In genomic region chr1:236400061-236400638, GRCh38 we compare ENCODE assay signal across 1 cellular context.
TF ChIP-seq lines count a peak whose summit lies in the region.

No MANE protein-coding gene starts in this region.

TF ChIP-seq in HepG2, 621 proteins besides CTCF, POLR2A, EP300 and RAD21 (continued from another document and continues in another):
- TF ChIP-seq NR2F2 (IDR thresholded peaks at IDR 0.05; ENCODE audit: borderline replicate concordance, low read depth) (no peak), HNF4A (CRISPR knock-in tag; IDR thresholded peaks at IDR 0.05) (peak; percentile 29), ZNF468 (CRISPR knock-in tag; IDR thresholded peaks at IDR 0.05) (no peak), ZNF12 (CRISPR knock-in tag; IDR thresholded peaks at IDR 0.05) (peak; percentile 39; the same call in 1 of the 2 replicates), MAZ (IDR thresholded peaks at IDR 0.05; ENCODE audit: borderline replicate concordance, low read depth, low read length) (no peak), MAZ (CRISPR knock-in tag; IDR thresholded peaks at IDR 0.05; ENCODE audit: low read depth) (0 out of 2 replicates have a peak, but pooled peaks have one; percentile 57), ZSCAN25 (CRISPR knock-in tag; IDR thresholded peaks at IDR 0.05) (peak; percentile 92), HOXA5 (CRISPR knock-in tag; IDR thresholded peaks at IDR 0.05) (0 out of 2 replicates have a peak, but pooled peaks have one; percentile 7), ZMAT3 (CRISPR knock-in tag; conservative IDR thresholded peaks at IDR 0.05) (no peak), RARA (CRISPR knock-in tag; IDR thresholded peaks at IDR 0.05) (peak; percentile 46), ZNF766 (CRISPR knock-in tag; IDR thresholded peaks at IDR 0.05; ENCODE audit: borderline replicate concordance) (0 out of 2 replicates have a peak, but pooled peaks have one; percentile 24), PHF21A (CRISPR knock-in tag; IDR thresholded peaks at IDR 0.05) (0 out of 2 replicates have a peak, but pooled peaks have one; percentile 11), SOX13 (IDR thresholded peaks at IDR 0.05) (no peak), SOX13 (CRISPR knock-in tag; conservative IDR thresholded peaks at IDR 0.05 in 1 of 2, IDR thresholded peaks at IDR 0.05 in 1 of 2) (peak in 1 of 2 experiments; percentile 25; a peak in 1 of 4 replicates), RBM22 (optimal IDR thresholded peaks at IDR 0.05; ENCODE audit: low read length) (no peak), DNMT3B (CRISPR knock-in tag; conservative IDR thresholded peaks at IDR 0.05) (no peak), ZBTB10 (CRISPR knock-in tag; IDR thresholded peaks at IDR 0.05; ENCODE audit: borderline replicate concordance) (no peak), MED1 (CRISPR knock-in tag; IDR thresholded peaks at IDR 0.05) (no peak), DMAP1 (CRISPR knock-in tag; IDR thresholded peaks at IDR 0.05) (no peak), ZBTB14 (CRISPR knock-in tag; IDR thresholded peaks at IDR 0.05) (no peak), PHB2 (IDR thresholded peaks at IDR 0.05; ENCODE audit: partially characterized antibody) (no peak), RFX5 (IDR thresholded peaks at IDR 0.05; ENCODE audit: low read depth, low read length) (no peak), CBFB (CRISPR knock-in tag; IDR thresholded peaks at IDR 0.05) (no peak), MEF2D (CRISPR knock-in tag; IDR thresholded peaks at IDR 0.05) (no peak), KLF9 (CRISPR knock-in tag; IDR thresholded peaks at IDR 0.05; ENCODE audit: low read depth) (no peak), ZNF710 (CRISPR knock-in tag; IDR thresholded peaks at IDR 0.05; ENCODE audit: borderline replicate concordance) (no peak), ZNF362 (CRISPR knock-in tag; IDR thresholded peaks at IDR 0.05; ENCODE audit: borderline replicate concordance) (no peak), ZNF772 (CRISPR knock-in tag; IDR thresholded peaks at IDR 0.05) (no peak), ZNF598 (CRISPR knock-in tag; IDR thresholded peaks at IDR 0.05; ENCODE audit: borderline replicate concordance) (no peak), MYC (CRISPR knock-in tag; IDR thresholded peaks at IDR 0.05; ENCODE audit: borderline replicate concordance) (no peak), ZNF850 (CRISPR knock-in tag; conservative IDR thresholded peaks at IDR 0.05) (0 out of 2 replicates have a peak, but pooled peaks have one; percentile 38), RORA (CRISPR knock-in tag; IDR thresholded peaks at IDR 0.05) (no peak), MLX (CRISPR knock-in tag; IDR thresholded peaks at IDR 0.05) (no peak), BCL6 (CRISPR knock-in tag; IDR thresholded peaks at IDR 0.05) (peak; percentile 32; the same call in 1 of the 2 replicates), ZMYM4 (CRISPR knock-in tag; IDR thresholded peaks at IDR 0.05) (no peak), ZC3H4 (CRISPR knock-in tag; IDR thresholded peaks at IDR 0.05; ENCODE audit: borderline replicate concordance) (no peak), ZBTB26 (CRISPR knock-in tag; IDR thresholded peaks at IDR 0.05; ENCODE audit: borderline replicate concordance) (peak; percentile 92; the same call in 1 of the 2 replicates), YEATS4 (CRISPR knock-in tag; IDR thresholded peaks at IDR 0.05; ENCODE audit: borderline replicate concordance) (0 out of 2 replicates have a peak, but pooled peaks have one; percentile 9), ZNF510 (CRISPR knock-in tag; IDR thresholded peaks at IDR 0.05; ENCODE audit: low read depth) (no peak), ZNF747 (CRISPR knock-in tag; IDR thresholded peaks at IDR 0.05; ENCODE audit: borderline replicate concordance) (no peak), GATAD2A (CRISPR knock-in tag; IDR thresholded peaks at IDR 0.05) (no peak; the same call in 1 of the 2 replicates), ZNF256 (CRISPR knock-in tag; conservative IDR thresholded peaks at IDR 0.05) (0 out of 2 replicates have a peak, but pooled peaks have one; percentile 40), KLF16 (CRISPR knock-in tag; IDR thresholded peaks at IDR 0.05) (no peak), ZFP41 (CRISPR knock-in tag; IDR thresholded peaks at IDR 0.05; ENCODE audit: borderline replicate concordance) (no peak), HNRNPUL1 (IDR thresholded peaks at IDR 0.05; ENCODE audit: low read depth, low read length) (no peak), SMYD3 (CRISPR knock-in tag; IDR thresholded peaks at IDR 0.05) (no peak), ZNF703 (CRISPR knock-in tag; IDR thresholded peaks at IDR 0.05; ENCODE audit: borderline replicate concordance) (no peak), HOXA7 (CRISPR knock-in tag; IDR thresholded peaks at IDR 0.05) (no peak), TAF1 (CRISPR knock-in tag; IDR thresholded peaks at IDR 0.05) (no peak), SAP130 (CRISPR knock-in tag; IDR thresholded peaks at IDR 0.05; ENCODE audit: low read depth) (no peak), ZNF44 (CRISPR knock-in tag; IDR thresholded peaks at IDR 0.05) (no peak), ZNF263 (CRISPR knock-in tag; IDR thresholded peaks at IDR 0.05) (peak; percentile 44), ARID5B (CRISPR knock-in tag; IDR thresholded peaks at IDR 0.05) (no peak)
- TF ChIP-seq, protein P1, sequence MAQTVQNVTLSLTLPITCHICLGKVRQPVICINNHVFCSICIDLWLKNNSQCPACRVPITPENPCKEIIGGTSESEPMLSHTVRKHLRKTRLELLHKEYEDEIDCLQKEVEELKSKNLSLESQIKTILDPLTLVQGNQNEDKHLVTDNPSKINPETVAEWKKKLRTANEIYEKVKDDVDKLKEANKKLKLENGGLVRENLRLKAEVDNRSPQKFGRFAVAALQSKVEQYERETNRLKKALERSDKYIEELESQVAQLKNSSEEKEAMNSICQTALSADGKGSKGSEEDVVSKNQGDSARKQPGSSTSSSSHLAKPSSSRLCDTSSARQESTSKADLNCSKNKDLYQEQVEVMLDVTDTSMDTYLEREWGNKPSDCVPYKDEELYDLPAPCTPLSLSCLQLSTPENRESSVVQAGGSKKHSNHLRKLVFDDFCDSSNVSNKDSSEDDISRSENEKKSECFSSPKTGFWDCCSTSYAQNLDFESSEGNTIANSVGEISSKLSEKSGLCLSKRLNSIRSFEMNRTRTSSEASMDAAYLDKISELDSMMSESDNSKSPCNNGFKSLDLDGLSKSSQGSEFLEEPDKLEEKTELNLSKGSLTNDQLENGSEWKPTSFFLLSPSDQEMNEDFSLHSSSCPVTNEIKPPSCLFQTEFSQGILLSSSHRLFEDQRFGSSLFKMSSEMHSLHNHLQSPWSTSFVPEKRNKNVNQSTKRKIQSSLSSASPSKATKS (CRISPR knock-in tag; IDR thresholded peaks at IDR 0.05), result no peak
- TF ChIP-seq, protein P2, sequence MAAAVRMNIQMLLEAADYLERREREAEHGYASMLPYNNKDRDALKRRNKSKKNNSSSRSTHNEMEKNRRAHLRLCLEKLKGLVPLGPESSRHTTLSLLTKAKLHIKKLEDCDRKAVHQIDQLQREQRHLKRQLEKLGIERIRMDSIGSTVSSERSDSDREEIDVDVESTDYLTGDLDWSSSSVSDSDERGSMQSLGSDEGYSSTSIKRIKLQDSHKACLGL (CRISPR knock-in tag; IDR thresholded peaks at IDR 0.05), result 0 out of 2 replicates have a peak, but pooled peaks have one; percentile 10
